ENCODE assay signal across 8 cellular contexts in the genomic region with DNA sequence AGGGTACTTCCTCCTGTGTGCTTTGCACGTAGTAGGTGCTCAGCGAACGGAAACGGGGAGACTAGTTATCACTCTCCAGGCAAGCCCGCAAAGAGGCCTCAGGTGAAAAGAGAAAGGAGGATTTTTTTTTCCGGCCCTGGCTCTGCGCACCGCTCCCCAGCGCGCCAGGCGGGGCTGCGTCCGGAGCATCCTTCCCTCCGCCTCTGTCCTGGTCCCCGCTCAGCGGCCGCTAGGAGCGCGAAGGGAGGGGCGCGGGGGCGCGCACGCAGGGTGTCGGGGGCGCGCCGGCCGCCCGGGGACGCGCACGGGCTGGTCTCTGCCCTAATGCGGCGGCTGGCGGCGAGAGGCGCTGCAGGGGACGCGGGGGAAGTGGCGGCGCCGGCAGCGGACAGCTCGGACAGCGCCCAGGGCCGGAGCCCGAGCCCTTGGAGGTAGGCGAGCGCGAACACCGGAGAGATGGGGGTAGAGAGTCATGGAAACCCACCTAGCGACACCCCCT. TPM values are rescaled to one million over a fixed set of nuclear protein-coding genes. Genes with fewer than 3 reads are reported as not detected.
A peak's percentile ranks its signal among the peaks of the same experiment; 100 is the strongest.
DNase-seq lines count a peak whose midpoint lies in the region; ATAC-seq and TF ChIP-seq lines count a peak whose summit lies in the region.

No MANE protein-coding gene starts in this region.

- WGBS in prostate gland, result 2% methylated on average over 42 of the region's 53 CpGs

- TF ChIP-seq POLR2A in prostate gland (IDR thresholded peaks at IDR 0.05), result no peak

- H3K9ac ChIP-seq in adipocyte (ENCODE audit: low read length), result peak overlapping the region; percentile 80

- H3K4me1 ChIP-seq in adipocyte (ENCODE audit: control insufficient read depth, insufficient read depth, low read length) (peaks cover 22% of the 10 kb centered on the region), prostate gland (replicated peaks) (no peaks in the 10 kb centered on the region)

- H3K36me3 ChIP-seq in adipocyte (ENCODE audit: control insufficient read depth, insufficient read depth, low read length, severe bottlenecking) (no peaks in the 10 kb centered on the region), prostate gland (no peaks in the 10 kb centered on the region)

- H3K27me3 ChIP-seq in adipocyte (replicated peaks; ENCODE audit: control insufficient read depth, insufficient read depth, low read length) (peaks cover 17% of the 10 kb centered on the region), prostate gland (replicated peaks; ENCODE audit: insufficient read depth) (no peaks in the 10 kb centered on the region)

- TF ChIP-seq CTCF in prostate gland (IDR thresholded peaks at IDR 0.05), result peak in 2 of 4 experiments; percentile 37 to 41

- H3K4me3 ChIP-seq in adipocyte (ENCODE audit: low read length), result peak overlapping the region; percentile 82
- H3K4me3 ChIP-seq in prostate gland, result peak overlapping the region; percentile 32 to 36

- intact Hi-C loops in prostate gland (cut with DNase I), result loop anchor here (5.0 kb wide), 1 partner anchor 54 kb away; no protein-coding TSS in a partner anchor

- DNase-seq in activated CD4-positive, alpha-beta T cell treated with anti-CD3 and anti-CD28 coated beads for 24 hours (ENCODE audit: low read depth in 2 of 2), result peak; percentile 8 to 35
- DNase-seq in activated CD4-positive, alpha-beta T cell treated with anti-CD3 and anti-CD28 coated beads, Interleukin-2, amount 50 U/mL, for 4 hours, result no peak
- peak; percentile 30 to 83 for DNase-seq in NCI-H526 (lab: John Stamatoyannopoulos, UW)
- peak; percentile 44 for DNase-seq in adipocyte (ENCODE audit: low read depth)
- peak; percentile 47 for DNase-seq in hepatic stellate cell (ENCODE audit: low spot score)
- no peak for DNase-seq in prostate gland (ENCODE audit: low spot score)
- no peak for DNase-seq in LoVo (ENCODE audit: low spot score)

- no peaks in the 10 kb centered on the region for H3K9me3 ChIP-seq in adipocyte (ENCODE audit: control insufficient read depth, low read length)
- H3K9me3 ChIP-seq in prostate gland, result no peaks in the 10 kb centered on the region

- no peak for ATAC-seq in HG02852 (IDR thresholded peaks at IDR 0.05; ENCODE audit: unreplicated experiment)

- H3K27ac ChIP-seq in prostate gland, result peak overlapping the region in 1 of 2 donors; percentile 45

RNA-seq across cellular contexts. Expression of gene NFASC, which starts 42.3 kb away (rescaled TPM):
- 10 to 100 TPM in 1 of 2 donors, 1 to 10 TPM in 1; 3.7 to 13.2 TPM for total RNA-seq in prostate gland

Comparison
In these comparisons a context has a peak if more than half of its experiments do, and no peak if none do; other contexts are left out.
1. DNase-seq: peak in activated CD4-positive, alpha-beta T cell treated with anti-CD3 and anti-CD28 coated beads for 24 hours (2 of 2), NCI-H526 (2 of 2), adipocyte (single experiment) and hepatic stellate cell (single experiment); none in activated CD4-positive, alpha-beta T cell treated with anti-CD3 and anti-CD28 coated beads, Interleukin-2, amount 50 U/mL, for 4 hours (0 of 2), prostate gland (single experiment) and LoVo (single experiment).